13 cellular contexts compared by ENCODE assay signal in genomic region chr10:62059424-62059913, GRCh38.
DNase-seq lines count a peak whose midpoint lies in the region; ATAC-seq and TF ChIP-seq lines count a peak whose summit lies in the region.
"Had no signal": no experiment of that assay in that cellular context is flagged by ENCODE, and none has a peak within 500 bp of the region (broad histone marks: within the 10 kb centered on the region; RNA-seq: fewer than 3 reads in every experiment).

No MANE protein-coding gene starts in this region.

- POLR2A ChIA-PET in MCF 10A (lab: Yijun Ruan, JAX), result interaction anchor here (0.7 to 5.6 kb wide), 6 partner anchors 10 to 171 kb away, joined by 3 to 43 read pairs (median 3); no protein-coding TSS in a partner anchor

- H3K36me3 ChIP-seq in mammary epithelial cell (ENCODE audit: insufficient read depth, low read length), result peaks cover 5% of the 10 kb centered on the region
- H3K36me3 ChIP-seq in adipocyte (ENCODE audit: control insufficient read depth, insufficient read depth, low read length, severe bottlenecking), result peaks cover 83% of the 10 kb centered on the region
- H3K36me3 ChIP-seq in lower lobe of right lung, result peaks cover 22% of the 10 kb centered on the region
- peaks cover 0 to 26% (median 6%) of the 10 kb centered on the region in 4 donors for H3K36me3 ChIP-seq in upper lobe of left lung

- H3K4me2 ChIP-seq in mammary epithelial cell (ENCODE audit: insufficient read depth, low read depth, low read length), result no peak overlapping the region

- H2AFZ ChIP-seq in mammary epithelial cell (ENCODE audit: low read depth, low read length), result no peak overlapping the region

- H3K4me3 Mint-ChIP-seq in MCF 10A (ENCODE audit: unreplicated experiment), result no peak overlapping the region
- H3K4me3 Mint-ChIP-seq in effector memory CD8-positive, alpha-beta T cell, result no peak overlapping the region

- in situ Hi-C loops in mammary epithelial cell (cut with MboI; ENCODE audit: low sequenced_read_pairs in 2 of 2), result no loop called here

- H3K4me1 ChIP-seq in mammary epithelial cell (ENCODE audit: insufficient read depth, low read length) (no peaks in the 10 kb centered on the region), adipocyte (ENCODE audit: control insufficient read depth, insufficient read depth, low read length) (peaks cover 100% of the 10 kb centered on the region), lower lobe of right lung (peaks cover 65% of the 10 kb centered on the region), upper lobe of left lung (peaks cover 36 to 63% (median 40%) of the 10 kb centered on the region in 4 donors)

- H3K27ac ChIP-seq in mammary epithelial cell (ENCODE audit: insufficient read depth, low read depth, low read length), result no peak overlapping the region
- H3K27ac ChIP-seq in lower lobe of right lung, result peak overlapping the region; percentile 65
- peak overlapping the region; percentile 47 to 71 (median 52) for H3K27ac ChIP-seq in upper lobe of left lung
- H3K27ac ChIP-seq: HL-60, RWPE1 had no signal

- dilution Hi-C loops in mammary epithelial cell (cut with HindIII; ENCODE audit: low sequenced_read_pairs), result no loop called here

- TF ChIP-seq CTCF in MCF 10A (IDR thresholded peaks at IDR 0.05; ENCODE audit: unreplicated experiment) (no peak), mammary epithelial cell (conservative IDR thresholded peaks at IDR 0.05 in 1 of 2, IDR thresholded peaks at IDR 0.05 in 1 of 2; ENCODE audit: extremely low read depth in 1 of 2, insufficient read depth in 1 of 2, low read depth in 1 of 2, low read length in 2 of 2) (no peak), lower lobe of right lung (IDR thresholded peaks at IDR 0.05) (no peak), upper lobe of left lung (IDR thresholded peaks at IDR 0.05) (no peak)

- no peaks in the 10 kb centered on the region for H4K20me1 ChIP-seq in mammary epithelial cell (ENCODE audit: insufficient read depth, low read length)

- H3K9me3 ChIP-seq in mammary epithelial cell (replicated peaks; ENCODE audit: insufficient read depth, low read length) (no peaks in the 10 kb centered on the region), adipocyte (ENCODE audit: control insufficient read depth, low read length) (no peaks in the 10 kb centered on the region), lower lobe of right lung (no peaks in the 10 kb centered on the region), upper lobe of left lung (no peaks in the 10 kb centered on the region)

- BruUV-seq in MCF 10A (replicated peaks; lab: Mats Ljungman, UMichigan), result no TSS peak
- BruUV-seq in mammary epithelial cell (replicated peaks; lab: Mats Ljungman, UMichigan), result no TSS peak

- DNase-seq in MCF 10A (ENCODE audit: unreplicated experiment) (no peak), mammary epithelial cell (no peak), adipocyte (ENCODE audit: low read depth) (peak; percentile 77), lower lobe of right lung (no peak), upper lobe of left lung (no peak)
- DNase-seq in effector CD4-positive, alpha-beta T cell, result no peak
- no peak for DNase-seq in stimulated activated CD4-positive, alpha-beta T cell treated with anti-CD3 and anti-CD28 coated beads, Interleukin-1b, Interleukin-23, amount 100 ng/mL, for 48 hours
- DNase-seq in effector memory CD8-positive, alpha-beta T cell, result no peak
- DNase-seq: activated CD8-positive, alpha-beta memory T cell treated with anti-CD3 and anti-CD28 coated beads, Interleukin-2, amount 50 U/mL, for 48 hours; kidney glomerular epithelial cell; NCI-H1694 had no signal

- no peak overlapping the region for H3K9ac ChIP-seq in mammary epithelial cell (ENCODE audit: insufficient read depth, low read length)
- peak overlapping the region; percentile 86 for H3K9ac ChIP-seq in adipocyte (ENCODE audit: low read length)

- 44% methylated on average over 4 of the region's 4 CpGs for WGBS in mammary epithelial cell (ENCODE audit: low coverage, missing lambda C conversion rate)
- 34 to 36% methylated on average over 4 of the region's 4 CpGs for WGBS in upper lobe of left lung, 2 donors

- no peaks in the 10 kb centered on the region for H3K79me2 ChIP-seq in mammary epithelial cell (ENCODE audit: insufficient read depth, low read length)

- H3K4me3 ChIP-seq in mammary epithelial cell (replicated peaks in 1 of 3; ENCODE audit: insufficient read depth in 1 of 3, low read depth in 2 of 3, low read length in 3 of 3) (no peak overlapping the region), adipocyte (ENCODE audit: low read length) (peak overlapping the region; percentile 99), lower lobe of right lung (no peak overlapping the region), upper lobe of left lung (no peak overlapping the region)

- CTCF ChIA-PET in MCF 10A (lab: Yijun Ruan, JAX), result interaction anchor here (0.7 kb wide), 1 partner anchor 223 kb away, joined by 3 read pairs; no protein-coding TSS in a partner anchor
- CTCF ChIA-PET in mammary epithelial cell (lab: Charles Lee; ENCODE audit: low non-redundant PET), result no interaction called here

- peak in 1 of 4 donors; percentile 5 for TF ChIP-seq EP300 in upper lobe of left lung (IDR thresholded peaks at IDR 0.05)

- no peaks in the 10 kb centered on the region for H3K27me3 Mint-ChIP-seq in MCF 10A (ENCODE audit: insufficient read depth, unreplicated experiment)
- H3K27me3 Mint-ChIP-seq in effector memory CD8-positive, alpha-beta T cell, result no peaks in the 10 kb centered on the region

- peaks cover 11% of the 10 kb centered on the region for H3K9me3 Mint-ChIP-seq in MCF 10A (ENCODE audit: unreplicated experiment)
- no peaks in the 10 kb centered on the region for H3K9me3 Mint-ChIP-seq in effector memory CD8-positive, alpha-beta T cell

- peaks cover 93% of the 10 kb centered on the region for H3K36me3 Mint-ChIP-seq in MCF 10A (ENCODE audit: insufficient read depth, unreplicated experiment)
- H3K36me3 Mint-ChIP-seq in effector memory CD8-positive, alpha-beta T cell (ENCODE audit: insufficient read depth), result peaks cover 15% of the 10 kb centered on the region

- ATAC-seq in lower lobe of right lung (peak; percentile 34 to 45), upper lobe of left lung (ENCODE audit: low FRiP score in 2 of 2) (no peak)
- no peak for ATAC-seq in effector memory CD8-positive, alpha-beta T cell (replicated peaks)

- H3K27me3 ChIP-seq in mammary epithelial cell (ENCODE audit: insufficient read depth, low read length) (no peaks in the 10 kb centered on the region), adipocyte (replicated peaks; ENCODE audit: control insufficient read depth, insufficient read depth, low read length) (no peaks in the 10 kb centered on the region), lower lobe of right lung (ENCODE audit: low read depth) (no peaks in the 10 kb centered on the region), upper lobe of left lung (no peaks in the 10 kb centered on the region)

- TF ChIP-seq POLR2A in upper lobe of left lung (IDR thresholded peaks at IDR 0.05), result no peak

- intact Hi-C loops in MCF 10A (cut with micrococcal nuclease) (no loop called here), mammary epithelial cell (cut with micrococcal nuclease) (no loop called here), lower lobe of right lung (cut with DNase I) (no loop called here)

- H3K4me1 Mint-ChIP-seq in MCF 10A (ENCODE audit: insufficient read depth, unreplicated experiment), result peaks cover 37% of the 10 kb centered on the region
- peaks cover 15 to 22% of the 10 kb centered on the region in 2 donors for H3K4me1 Mint-ChIP-seq in effector memory CD8-positive, alpha-beta T cell (ENCODE audit: low read depth in 2 of 2)

- peak overlapping the region; percentile 51 for H3K27ac Mint-ChIP-seq in MCF 10A (ENCODE audit: low read depth, unreplicated experiment)
- H3K27ac Mint-ChIP-seq in effector memory CD8-positive, alpha-beta T cell, result no peak overlapping the region

Comparison
In these comparisons a context has a peak if more than half of its experiments do, and no peak if none do; other contexts are left out.
1. ATAC-seq: peak in lower lobe of right lung (2 of 2); none in upper lobe of left lung (0 of 2) and effector memory CD8-positive, alpha-beta T cell (single experiment).